In genomic region chr15:51348688-51349087, GRCh38 we compare ENCODE assay signal across 13 cellular contexts. TPM values are rescaled to one million over a fixed set of nuclear protein-coding genes. Genes with fewer than 3 reads are reported as not detected.
DNase-seq lines count a peak whose midpoint lies in the region; ATAC-seq and TF ChIP-seq lines count a peak whose summit lies in the region.
"Had no signal": no experiment of that assay in that cellular context is flagged by ENCODE, and none has a peak within 500 bp of the region (broad histone marks: within the 10 kb centered on the region; RNA-seq: fewer than 3 reads in every experiment).

No MANE protein-coding gene starts in this region.

- no peaks in the 10 kb centered on the region for H3K79me2 ChIP-seq in mammary epithelial cell (ENCODE audit: insufficient read depth, low read length)

- H3K4me1 ChIP-seq in Peyer's patch (no peaks in the 10 kb centered on the region), mammary epithelial cell (ENCODE audit: insufficient read depth, low read length) (no peaks in the 10 kb centered on the region), spleen (peaks cover 0 to 12% (median 5%) of the 10 kb centered on the region in 6 donors)

- no TSS peak for BruUV-seq in mammary epithelial cell (replicated peaks; lab: Mats Ljungman, UMichigan)

- no peaks in the 10 kb centered on the region for H3K9me3 ChIP-seq in Peyer's patch
- H3K9me3 ChIP-seq in mammary epithelial cell (replicated peaks; ENCODE audit: insufficient read depth, low read length), result no peaks in the 10 kb centered on the region
- no peaks in the 10 kb centered on the region for H3K9me3 ChIP-seq in spleen

- dilution Hi-C loops in mammary epithelial cell (cut with HindIII; ENCODE audit: low sequenced_read_pairs), result no loop called here

- 87% methylated on average over 5 of the region's 5 CpGs for WGBS in mammary epithelial cell (ENCODE audit: low coverage, missing lambda C conversion rate)
- 45 to 58% (median 51%) methylated on average over 5 of the region's 5 CpGs for WGBS in spleen, 5 donors

- in situ Hi-C loops in mammary epithelial cell (cut with MboI; ENCODE audit: low sequenced_read_pairs in 2 of 2), result no loop called here

- H3K9ac ChIP-seq in mammary epithelial cell (ENCODE audit: insufficient read depth, low read length), result no peak overlapping the region

- H3K27me3 ChIP-seq in Peyer's patch (no peaks in the 10 kb centered on the region), mammary epithelial cell (ENCODE audit: insufficient read depth, low read length) (no peaks in the 10 kb centered on the region), spleen (replicated peaks in 1 of 7) (peaks cover 0 to 14% (median 0%) of the 10 kb centered on the region in 7 donors)

- H2AFZ ChIP-seq in mammary epithelial cell (ENCODE audit: low read depth, low read length), result no peak overlapping the region

- TF ChIP-seq CTCF in VCaP (conservative IDR thresholded peaks at IDR 0.05), result no peak
- TF ChIP-seq CTCF in Peyer's patch (IDR thresholded peaks at IDR 0.05), result no peak
- TF ChIP-seq CTCF in mammary epithelial cell (conservative IDR thresholded peaks at IDR 0.05 in 1 of 2, IDR thresholded peaks at IDR 0.05 in 1 of 2; ENCODE audit: extremely low read depth in 1 of 2, insufficient read depth in 1 of 2, low read depth in 1 of 2, low read length in 2 of 2), result no peak
- TF ChIP-seq CTCF in spleen (IDR thresholded peaks at IDR 0.05 in 8 of 11, conservative IDR thresholded peaks at IDR 0.05 in 3 of 11), result no peak

- no peaks in the 10 kb centered on the region for H4K20me1 ChIP-seq in mammary epithelial cell (ENCODE audit: insufficient read depth, low read length)

- intact Hi-C loops in mammary epithelial cell (cut with micrococcal nuclease), result no loop called here
- intact Hi-C loops in spleen (cut with DNase I; ENCODE audit: low total_unique reads), result no loop called here

- ATAC-seq in GM19328 (IDR thresholded peaks at IDR 0.05; ENCODE audit: unreplicated experiment), result peak; percentile 80
- peak; percentile 93 for ATAC-seq in HG02973 (IDR thresholded peaks at IDR 0.05; ENCODE audit: unreplicated experiment)

- DNase-seq in Ammon's horn (ENCODE audit: low spot score) (peak; percentile 86), Peyer's patch (no peak), mammary epithelial cell (no peak), mesenteric fat pad (ENCODE audit: low spot score) (no peak), spleen (no peak)
- DNase-seq: activated CD4-positive, alpha-beta T cell treated with anti-CD3 and anti-CD28 coated beads, Interleukin-2, amount 10 ng/mL, durations not matched to agents 24 days and 14 days; AML-193; H9; NCI-H226 had no signal

- TF ChIP-seq POLR2A in Peyer's patch (IDR thresholded peaks at IDR 0.05), result no peak
- no peak for TF ChIP-seq POLR2A in spleen (IDR thresholded peaks at IDR 0.05)

- no peak overlapping the region for H3K4me2 ChIP-seq in mammary epithelial cell (ENCODE audit: insufficient read depth, low read depth, low read length)

- CTCF ChIA-PET in mammary epithelial cell (lab: Charles Lee; ENCODE audit: low non-redundant PET), result no interaction called here

- H3K36me3 ChIP-seq in Peyer's patch (no peaks in the 10 kb centered on the region), mammary epithelial cell (ENCODE audit: insufficient read depth, low read length) (no peaks in the 10 kb centered on the region), spleen (no peaks in the 10 kb centered on the region)

- peak overlapping the region; percentile 23 for H3K27ac ChIP-seq in VCaP
- no peak overlapping the region for H3K27ac ChIP-seq in Peyer's patch
- no peak overlapping the region for H3K27ac ChIP-seq in mammary epithelial cell (ENCODE audit: insufficient read depth, low read depth, low read length)
- H3K27ac ChIP-seq in spleen, result peak overlapping the region in 1 of 8 donors; percentile 33

- H3K4me3 ChIP-seq in Peyer's patch, result no peak overlapping the region
- no peak overlapping the region for H3K4me3 ChIP-seq in mammary epithelial cell (replicated peaks in 1 of 3; ENCODE audit: insufficient read depth in 1 of 3, low read depth in 2 of 3, low read length in 3 of 3)
- no peak overlapping the region for H3K4me3 ChIP-seq in spleen

RNA-seq across cellular contexts. Expression of gene GLDN, which starts 7.2 kb away (rescaled TPM):
- total RNA-seq in Peyer's patch (under 1 TPM in 2 of 4 donors, not detected in 2; 0.13 to 0.18 TPM), mammary epithelial cell (under 1 TPM in 1 of 2 donors, not detected in 1; 0.33 TPM), mesenteric fat pad (194 TPM), spleen (10 to 100 TPM in 1 of 7 donors, 1 to 10 TPM in 6; 2.6 to 18.2 (median 4.7) TPM)
- polyA plus RNA-seq in mammary epithelial cell (not detected), spleen (1 to 10 TPM in 2 of 3 donors, under 1 TPM in 1; 0.94 to 2.8 (median 1.1) TPM)
- not detected for polyA minus RNA-seq in mammary epithelial cell
- total RNA-seq: activated CD4-positive, alpha-beta T cell treated with anti-CD3 and anti-CD28 coated beads, Interleukin-2, amount 10 ng/mL, durations not matched to agents 24 days and 14 days; dermis microvascular lymphatic vessel endothelial cell had no signal

RNA-seq across cellular contexts. Expression of gene CYP19A1, which starts 10.3 kb away (rescaled TPM):
- total RNA-seq in Peyer's patch (under 1 TPM in 1 of 4 donors, not detected in 3; 0.83 TPM), mammary epithelial cell (under 1 TPM in 1 of 2 donors, not detected in 1; 0.17 TPM), mesenteric fat pad (8.0 TPM), spleen (1 to 10 TPM in 4 of 7 donors, under 1 TPM in 2, not detected in 1; 0.35 to 5.6 (median 2.2) TPM)
- polyA plus RNA-seq in mammary epithelial cell (0.09 TPM), spleen (under 1 TPM; 0.13 to 0.96 (median 0.35) TPM)
- polyA minus RNA-seq in mammary epithelial cell, result not detected
- total RNA-seq: dermis microvascular lymphatic vessel endothelial cell, H9 had no signal

Comparison
In these comparisons a context has a peak if more than half of its experiments do, and no peak if none do; other contexts are left out.
1. RNA of gene GLDN, which starts 7.2 kb away (total RNA-seq): 194 TPM in mesenteric fat pad (single experiment); 2.6 to 18.2 TPM in spleen, 0.33 TPM in mammary epithelial cell and 0.13 to 0.18 TPM in Peyer's patch; every median in the first group is over 10 times any median in the second.